1 cellular context compared by ENCODE assay signal in the genomic region with DNA sequence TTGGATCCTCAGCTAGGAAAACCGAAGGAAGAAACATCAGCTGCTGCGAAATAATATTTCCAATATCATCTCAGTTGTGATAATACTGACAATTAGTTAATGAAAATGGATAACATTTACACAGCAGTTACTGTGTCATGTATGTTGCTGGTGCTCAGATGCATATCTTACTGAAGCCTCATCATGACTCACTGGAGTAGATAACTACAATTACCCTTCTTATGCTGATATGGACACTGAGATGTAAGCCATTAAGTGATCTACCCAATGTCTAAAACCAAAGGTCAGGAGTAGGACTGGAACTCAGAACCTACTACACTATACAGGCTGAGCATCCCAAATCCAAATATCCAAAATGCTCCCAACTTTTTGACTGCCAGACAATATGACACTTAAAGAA.
TF ChIP-seq lines count a peak whose summit lies in the region.

No MANE protein-coding gene starts in this region.

TF ChIP-seq in WTC11, 78 proteins besides CTCF, POLR2A, EP300 and RAD21 (continued from another document):
- TF ChIP-seq, protein P1, sequence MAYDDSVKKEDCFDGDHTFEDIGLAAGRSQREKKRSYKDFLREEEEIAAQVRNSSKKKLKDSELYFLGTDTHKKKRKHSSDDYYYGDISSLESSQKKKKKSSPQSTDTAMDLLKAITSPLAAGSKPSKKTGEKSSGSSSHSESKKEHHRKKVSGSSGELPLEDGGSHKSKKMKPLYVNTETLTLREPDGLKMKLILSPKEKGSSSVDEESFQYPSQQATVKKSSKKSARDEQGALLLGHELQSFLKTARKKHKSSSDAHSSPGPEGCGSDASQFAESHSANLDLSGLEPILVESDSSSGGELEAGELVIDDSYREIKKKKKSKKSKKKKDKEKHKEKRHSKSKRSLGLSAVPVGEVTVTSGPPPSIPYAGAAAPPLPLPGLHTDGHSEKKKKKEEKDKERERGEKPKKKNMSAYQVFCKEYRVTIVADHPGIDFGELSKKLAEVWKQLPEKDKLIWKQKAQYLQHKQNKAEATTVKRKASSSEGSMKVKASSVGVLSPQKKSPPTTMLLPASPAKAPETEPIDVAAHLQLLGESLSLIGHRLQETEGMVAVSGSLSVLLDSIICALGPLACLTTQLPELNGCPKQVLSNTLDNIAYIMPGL (CRISPR knock-in tag; IDR thresholded peaks at IDR 0.05) = no peak
